38 cellular contexts compared by ENCODE assay signal in genomic region chr10:97948822-97949221, GRCh38.
"Had no signal": no experiment of that assay in that cellular context is flagged by ENCODE, and none has a peak within 500 bp of the region (broad histone marks: within the 10 kb centered on the region; RNA-seq: fewer than 3 reads in every experiment).

No MANE protein-coding gene starts in this region.

- ATAC-seq: activated CD4-positive, alpha-beta T cell treated with anti-CD3 and anti-CD28 coated beads for 36 hours; activated CD4-positive, CD25-positive, alpha-beta regulatory T cell treated with anti-CD3 and anti-CD28 coated beads, Interleukin-2, amount 50 U/mL, for 24 hours; activated CD8-positive, alpha-beta memory T cell treated with anti-CD3 and anti-CD28 coated beads, Interleukin-2, amount 10 ng/mL, durations not matched to agents 7 days and 5 days; activated CD8-positive, alpha-beta T cell treated with anti-CD3 and anti-CD28 coated beads, Interleukin-2, amount 10 ng/mL, durations not matched to agents 7 days and 5 days; activated naive CD8-positive, alpha-beta T cell treated with anti-CD3 and anti-CD28 coated beads, Interleukin-2, amount 50 U/mL, for 24 hours; WTC11 had no signal

- H3K36me3 ChIP-seq: ascending aorta, cardiac muscle cell, WERI-Rb-1 had no signal

- H3K27me3 ChIP-seq: ascending aorta, cardiac muscle cell had no signal

- H3K4me3 ChIP-seq: ascending aorta, cardiac muscle cell had no signal

- H3K27ac ChIP-seq: ascending aorta, cardiac muscle cell, WERI-Rb-1 had no signal

- H3K4me1 ChIP-seq: ascending aorta had no signal

- H3K27ac Mint-ChIP-seq: activated CD4-positive, alpha-beta memory T cell treated with anti-CD3 and anti-CD28 coated beads, Interleukin-2, amount 10 ng/mL, durations not matched to agents 7 days and 5 days; activated CD4-positive, alpha-beta T cell treated with anti-CD3 and anti-CD28 coated beads for 36 hours; activated CD4-positive, alpha-beta T cell treated with anti-CD3 and anti-CD28 coated beads, Interleukin-2, amount 10 ng/mL, durations not matched to agents 7 days and 5 days; activated CD8-positive, alpha-beta memory T cell treated with anti-CD3 and anti-CD28 coated beads, Interleukin-2, amount 10 ng/mL, durations not matched to agents 7 days and 5 days; activated CD8-positive, alpha-beta T cell treated with anti-CD3 and anti-CD28 coated beads, Interleukin-2, amount 10 ng/mL, durations not matched to agents 7 days and 5 days; activated naive CD4-positive, alpha-beta T cell treated with anti-CD3 and anti-CD28 coated beads, Interleukin-2, amount 10 ng/mL, durations not matched to agents 7 days and 5 days; activated naive CD4-positive, alpha-beta T cell treated with anti-CD3 and anti-CD28 coated beads, Interleukin-2, amount 50 U/mL, for 24 hours; activated naive CD8-positive, alpha-beta T cell; activated naive CD8-positive, alpha-beta T cell treated with anti-CD3 and anti-CD28 coated beads, Interleukin-2, amount 10 ng/mL, durations not matched to agents 7 days and 5 days; activated naive CD8-positive, alpha-beta T cell treated with anti-CD3 and anti-CD28 coated beads, Interleukin-2, amount 50 U/mL, for 24 hours; activated T-cell treated with anti-CD3 and anti-CD28 coated beads, Interleukin-2, amount 50 U/mL, for 24 hours; activated T-helper 2 cell treated with anti-CD3 and anti-CD28 coated beads, Interferon-gamma antibody, Interleukin-2, Interleukin-4, amounts not matched to agents 10 μg/mL and 5 μg/mL and 100 μg/mL, durations not matched to agents 14 hours and 24 hours and 36 hours; brain; T-helper 1 cell treated with Interleukin-12 subunit alpha and Interleukin-12 subunit beta and Interleukin-4 antibody, amounts not matched to agents 30 μg/mL and 1 μg/mL, for 36 hours; T-helper 2 cell treated with Interferon-gamma antibody and Interleukin-4, amounts not matched to agents 5 μg/mL and 100 μg/mL, for 36 hours; WTC11 had no signal

- H3K4me3 Mint-ChIP-seq: activated CD4-positive, alpha-beta memory T cell treated with anti-CD3 and anti-CD28 coated beads, Interleukin-2, amount 10 ng/mL, durations not matched to agents 7 days and 5 days; activated CD4-positive, alpha-beta T cell treated with anti-CD3 and anti-CD28 coated beads for 36 hours; activated CD4-positive, alpha-beta T cell treated with anti-CD3 and anti-CD28 coated beads, Interleukin-2, amount 10 ng/mL, durations not matched to agents 7 days and 5 days; activated CD8-positive, alpha-beta memory T cell treated with anti-CD3 and anti-CD28 coated beads, Interleukin-2, amount 10 ng/mL, durations not matched to agents 7 days and 5 days; activated CD8-positive, alpha-beta T cell treated with anti-CD3 and anti-CD28 coated beads, Interleukin-2, amount 10 ng/mL, durations not matched to agents 7 days and 5 days; activated naive CD4-positive, alpha-beta T cell treated with anti-CD3 and anti-CD28 coated beads, Interleukin-2, amount 10 ng/mL, durations not matched to agents 7 days and 5 days; activated naive CD4-positive, alpha-beta T cell treated with anti-CD3 and anti-CD28 coated beads, Interleukin-2, amount 50 U/mL, for 24 hours; activated naive CD8-positive, alpha-beta T cell; activated naive CD8-positive, alpha-beta T cell treated with anti-CD3 and anti-CD28 coated beads, Interleukin-2, amount 10 ng/mL, durations not matched to agents 7 days and 5 days; activated naive CD8-positive, alpha-beta T cell treated with anti-CD3 and anti-CD28 coated beads, Interleukin-2, amount 50 U/mL, for 24 hours; activated T-cell treated with anti-CD3 and anti-CD28 coated beads, Interleukin-2, amount 50 U/mL, for 24 hours; brain; central memory CD8-positive, alpha-beta T cell; T-helper 1 cell treated with Interleukin-12 subunit alpha and Interleukin-12 subunit beta and Interleukin-4 antibody, amounts not matched to agents 30 μg/mL and 1 μg/mL, for 36 hours; T-helper 2 cell treated with Interferon-gamma antibody and Interleukin-4, amounts not matched to agents 5 μg/mL and 100 μg/mL, for 36 hours; WTC11 had no signal

- DNase-seq: activated CD4-positive, alpha-beta memory T cell treated with anti-CD3 and anti-CD28 coated beads, Interleukin-2, amount 10 ng/mL, durations not matched to agents 7 days and 5 days; activated CD4-positive, alpha-beta T cell treated with anti-CD3 and anti-CD28 coated beads for 1 hour; activated CD4-positive, alpha-beta T cell treated with anti-CD3 and anti-CD28 coated beads for 36 hours; activated CD4-positive, alpha-beta T cell treated with anti-CD3 and anti-CD28 coated beads for 48 hours; activated CD4-positive, alpha-beta T cell treated with anti-CD3 and anti-CD28 coated beads, Interleukin-2, amount 10 ng/mL, durations not matched to agents 7 days and 5 days; activated CD4-positive, alpha-beta T cell treated with anti-CD3 and anti-CD28 coated beads, Interleukin-2, amount 50 U/mL, for 48 hours; activated CD4-positive, CD25-positive, alpha-beta regulatory T cell; activated CD8-positive, alpha-beta memory T cell treated with anti-CD3 and anti-CD28 coated beads for 24 hours; activated CD8-positive, alpha-beta memory T cell treated with anti-CD3 and anti-CD28 coated beads, Interleukin-2, amount 10 ng/mL, durations not matched to agents 7 days and 5 days; activated CD8-positive, alpha-beta memory T cell treated with anti-CD3 and anti-CD28 coated beads, Interleukin-2, amount 50 U/mL, for 48 hours; activated CD8-positive, alpha-beta T cell treated with anti-CD3 and anti-CD28 coated beads, Interleukin-2, amount 10 ng/mL, durations not matched to agents 7 days and 5 days; activated effector memory CD4-positive, alpha-beta T cell treated with Interleukin-2 at 50 U/mL for 16 hours; activated gamma-delta T cell; activated naive CD4-positive, alpha-beta T cell treated with anti-CD3 and anti-CD28 coated beads, Interleukin-2, amount 10 ng/mL, durations not matched to agents 7 days and 5 days; activated naive CD4-positive, alpha-beta T cell treated with Interleukin-2 at 50 U/mL for 16 hours; activated naive CD8-positive, alpha-beta T cell treated with anti-CD3 and anti-CD28 coated beads, Interleukin-2, amount 10 ng/mL, durations not matched to agents 7 days and 5 days; activated naive CD8-positive, alpha-beta T cell treated with anti-CD3 and anti-CD28 coated beads, Interleukin-2, amount 50 U/mL, for 24 hours; activated T-cell treated with anti-CD3 and anti-CD28 coated beads, Interleukin-2, amount 50 U/mL, for 24 hours; activated T-cell treated with anti-CD3 and anti-CD28 coated beads, Interleukin-2, amount 50 U/mL, for 48 hours; amygdala; anterior cingulate cortex; caudate nucleus; cerebellar nuclear complex; T-helper 1 cell; T-helper 2 cell; T-helper 9 cell; WERI-Rb-1 had no signal

- H3K36me3 Mint-ChIP-seq: activated CD8-positive, alpha-beta memory T cell treated with anti-CD3 and anti-CD28 coated beads, Interleukin-2, amount 10 ng/mL, durations not matched to agents 7 days and 5 days; activated naive CD4-positive, alpha-beta T cell treated with anti-CD3 and anti-CD28 coated beads, Interleukin-2, amount 10 ng/mL, durations not matched to agents 7 days and 5 days; activated naive CD8-positive, alpha-beta T cell; brain had no signal

- H3K4me1 Mint-ChIP-seq: activated CD4-positive, alpha-beta memory T cell treated with anti-CD3 and anti-CD28 coated beads, Interleukin-2, amount 10 ng/mL, durations not matched to agents 7 days and 5 days; activated CD4-positive, alpha-beta T cell treated with anti-CD3 and anti-CD28 coated beads for 36 hours; activated CD4-positive, alpha-beta T cell treated with anti-CD3 and anti-CD28 coated beads, Interleukin-2, amount 10 ng/mL, durations not matched to agents 7 days and 5 days; activated CD8-positive, alpha-beta memory T cell treated with anti-CD3 and anti-CD28 coated beads, Interleukin-2, amount 10 ng/mL, durations not matched to agents 7 days and 5 days; activated naive CD4-positive, alpha-beta T cell treated with anti-CD3 and anti-CD28 coated beads, Interleukin-2, amount 10 ng/mL, durations not matched to agents 7 days and 5 days; activated naive CD4-positive, alpha-beta T cell treated with anti-CD3 and anti-CD28 coated beads, Interleukin-2, amount 50 U/mL, for 24 hours; activated naive CD8-positive, alpha-beta T cell treated with anti-CD3 and anti-CD28 coated beads, Interleukin-2, amount 10 ng/mL, durations not matched to agents 7 days and 5 days; activated naive CD8-positive, alpha-beta T cell treated with anti-CD3 and anti-CD28 coated beads, Interleukin-2, amount 50 U/mL, for 24 hours; brain; central memory CD8-positive, alpha-beta T cell had no signal
